9 cellular contexts compared by ENCODE assay signal in genomic region chr20:30376767-30377658, GRCh38.
DNase-seq lines count a peak whose midpoint lies in the region; ATAC-seq and TF ChIP-seq lines count a peak whose summit lies in the region.
"Had no signal": no experiment of that assay in that cellular context is flagged by ENCODE, and none has a peak within 500 bp of the region (broad histone marks: within the 10 kb centered on the region; RNA-seq: fewer than 3 reads in every experiment).

No MANE protein-coding gene starts in this region.

- peak overlapping the region; percentile 78 for H3K4me3 ChIP-seq in fibroblast of mammary gland (ENCODE audit: control insufficient read depth, low read depth, low read length)

- H3K4me3 Mint-ChIP-seq in naive thymus-derived CD8-positive, alpha-beta T cell, result peak overlapping the region; percentile 50 to 96 (median 91)
- H3K4me3 Mint-ChIP-seq in stimulated activated naive CD8-positive, alpha-beta T cell treated with anti-CD3 and anti-CD28 coated beads, Interleukin-15, Interleukin-2, amounts not matched to agents 100 ng/mL and 50 ng/mL, for 24 hours, result peak overlapping the region; percentile 91
- H3K4me3 Mint-ChIP-seq: nephron had no signal

- H3K36me3 Mint-ChIP-seq in naive thymus-derived CD8-positive, alpha-beta T cell, result peaks cover 5 to 20% (median 5%) of the 10 kb centered on the region in 3 donors
- H3K36me3 Mint-ChIP-seq in stimulated activated naive CD8-positive, alpha-beta T cell treated with anti-CD3 and anti-CD28 coated beads, Interleukin-15, Interleukin-2, amounts not matched to agents 100 ng/mL and 50 ng/mL, for 24 hours (ENCODE audit: low read depth), result peaks cover 13% of the 10 kb centered on the region

- no peaks in the 10 kb centered on the region for H3K27me3 Mint-ChIP-seq in naive thymus-derived CD8-positive, alpha-beta T cell
- H3K27me3 Mint-ChIP-seq in stimulated activated naive CD8-positive, alpha-beta T cell treated with anti-CD3 and anti-CD28 coated beads, Interleukin-15, Interleukin-2, amounts not matched to agents 100 ng/mL and 50 ng/mL, for 24 hours, result no peaks in the 10 kb centered on the region

- H3K27ac Mint-ChIP-seq in naive thymus-derived CD8-positive, alpha-beta T cell, result peak overlapping the region in 9 of 10 donors; percentile 89 to 98 (median 95)
- H3K27ac Mint-ChIP-seq in stimulated activated naive CD8-positive, alpha-beta T cell treated with anti-CD3 and anti-CD28 coated beads, Interleukin-15, Interleukin-2, amounts not matched to agents 100 ng/mL and 50 ng/mL, for 24 hours, result peak overlapping the region; percentile 86
- H3K27ac Mint-ChIP-seq: nephron had no signal

- POLR2A ChIA-PET in naive thymus-derived CD8-positive, alpha-beta T cell (lab: Charles Lee), result interaction anchor here (0.7 to 1.3 kb wide), 2 partner anchors 87 to 93 kb away, joined by 3 to 6 read pairs; no protein-coding TSS in a partner anchor

- H3K9me3 Mint-ChIP-seq in naive thymus-derived CD8-positive, alpha-beta T cell, result peaks cover 0 to 25% (median 2%) of the 10 kb centered on the region in 9 donors
- peaks cover 8% of the 10 kb centered on the region for H3K9me3 Mint-ChIP-seq in stimulated activated naive CD8-positive, alpha-beta T cell treated with anti-CD3 and anti-CD28 coated beads, Interleukin-15, Interleukin-2, amounts not matched to agents 100 ng/mL and 50 ng/mL, for 24 hours

- DNase-seq in COLO668 (lab: John Stamatoyannopoulos, UW; ENCODE audit: unreplicated experiment), result peak; percentile 91
- DNase-seq in HuH-7 (ENCODE audit: low spot score), result peak; percentile 75
- peak; percentile 81 to 82 for DNase-seq in activated T-helper 1 cell treated with anti-CD3 and anti-CD28 coated beads, Interleukin-2, amount 50 U/mL, for 16 hours (ENCODE audit: low read depth in 1 of 2, low spot score in 1 of 2)
- DNase-seq in fibroblast of mammary gland (ENCODE audit: low read depth), result peak; percentile 72
- peak; percentile 48 to 95 (median 89) for DNase-seq in naive thymus-derived CD8-positive, alpha-beta T cell

- peaks cover 19 to 39% (median 26%) of the 10 kb centered on the region in 4 donors for H3K4me1 Mint-ChIP-seq in naive thymus-derived CD8-positive, alpha-beta T cell
- H3K4me1 Mint-ChIP-seq in stimulated activated naive CD8-positive, alpha-beta T cell treated with anti-CD3 and anti-CD28 coated beads, Interleukin-15, Interleukin-2, amounts not matched to agents 100 ng/mL and 50 ng/mL, for 24 hours (ENCODE audit: low read depth), result peaks cover 41% of the 10 kb centered on the region
- H3K4me1 Mint-ChIP-seq: nephron had no signal

- TF ChIP-seq CTCF in fibroblast of mammary gland (conservative IDR thresholded peaks at IDR 0.05; ENCODE audit: control insufficient read depth, insufficient read depth, low read depth, low read length), result peak; percentile 36

- peak; percentile 94 for ATAC-seq in GM21381 (IDR thresholded peaks at IDR 0.05; ENCODE audit: unreplicated experiment)
- peak; percentile 93 to 94 for ATAC-seq in naive thymus-derived CD8-positive, alpha-beta T cell

TF ChIP-seq in PFSK-1, 5 proteins besides CTCF, POLR2A, EP300 and RAD21:
- TF ChIP-seq TAF1 (IDR thresholded peaks at IDR 0.05; ENCODE audit: borderline replicate concordance, insufficient read depth, low read length) (peak; percentile 64; the same call in 1 of the 2 replicates), POLR2AphosphoS5 (IDR thresholded peaks at IDR 0.05; ENCODE audit: low read depth, low read length) (peak; percentile 54), FOXP2 (optimal IDR thresholded peaks at IDR 0.05; ENCODE audit: borderline replicate concordance, extremely low read depth, extremely low read length, insufficient read depth) (no peak), SIN3A (IDR thresholded peaks at IDR 0.05; ENCODE audit: borderline replicate concordance, insufficient read depth, low read length) (peak; percentile 44; the same call in 1 of the 2 replicates)
- TF ChIP-seq, protein P1, sequence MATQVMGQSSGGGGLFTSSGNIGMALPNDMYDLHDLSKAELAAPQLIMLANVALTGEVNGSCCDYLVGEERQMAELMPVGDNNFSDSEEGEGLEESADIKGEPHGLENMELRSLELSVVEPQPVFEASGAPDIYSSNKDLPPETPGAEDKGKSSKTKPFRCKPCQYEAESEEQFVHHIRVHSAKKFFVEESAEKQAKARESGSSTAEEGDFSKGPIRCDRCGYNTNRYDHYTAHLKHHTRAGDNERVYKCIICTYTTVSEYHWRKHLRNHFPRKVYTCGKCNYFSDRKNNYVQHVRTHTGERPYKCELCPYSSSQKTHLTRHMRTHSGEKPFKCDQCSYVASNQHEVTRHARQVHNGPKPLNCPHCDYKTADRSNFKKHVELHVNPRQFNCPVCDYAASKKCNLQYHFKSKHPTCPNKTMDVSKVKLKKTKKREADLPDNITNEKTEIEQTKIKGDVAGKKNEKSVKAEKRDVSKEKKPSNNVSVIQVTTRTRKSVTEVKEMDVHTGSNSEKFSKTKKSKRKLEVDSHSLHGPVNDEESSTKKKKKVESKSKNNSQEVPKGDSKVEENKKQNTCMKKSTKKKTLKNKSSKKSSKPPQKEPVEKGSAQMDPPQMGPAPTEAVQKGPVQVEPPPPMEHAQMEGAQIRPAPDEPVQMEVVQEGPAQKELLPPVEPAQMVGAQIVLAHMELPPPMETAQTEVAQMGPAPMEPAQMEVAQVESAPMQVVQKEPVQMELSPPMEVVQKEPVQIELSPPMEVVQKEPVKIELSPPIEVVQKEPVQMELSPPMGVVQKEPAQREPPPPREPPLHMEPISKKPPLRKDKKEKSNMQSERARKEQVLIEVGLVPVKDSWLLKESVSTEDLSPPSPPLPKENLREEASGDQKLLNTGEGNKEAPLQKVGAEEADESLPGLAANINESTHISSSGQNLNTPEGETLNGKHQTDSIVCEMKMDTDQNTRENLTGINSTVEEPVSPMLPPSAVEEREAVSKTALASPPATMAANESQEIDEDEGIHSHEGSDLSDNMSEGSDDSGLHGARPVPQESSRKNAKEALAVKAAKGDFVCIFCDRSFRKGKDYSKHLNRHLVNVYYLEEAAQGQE (IDR thresholded peaks at IDR 0.05; ENCODE audit: insufficient read depth in 1 of 2, low read depth in 2 of 2, low read length in 2 of 2), result 0 out of 4 replicates have a peak, but pooled peaks of 1 of the 2 experiments have one; percentile 34

Comparison
In these comparisons a context has a peak if more than half of its experiments do, and no peak if none do; other contexts are left out.
1. Peak in every context shown above with its lines: DNase-seq, ATAC-seq and H3K4me3 ChIP-seq.